8 cellular contexts compared by ENCODE assay signal in the genomic region with DNA sequence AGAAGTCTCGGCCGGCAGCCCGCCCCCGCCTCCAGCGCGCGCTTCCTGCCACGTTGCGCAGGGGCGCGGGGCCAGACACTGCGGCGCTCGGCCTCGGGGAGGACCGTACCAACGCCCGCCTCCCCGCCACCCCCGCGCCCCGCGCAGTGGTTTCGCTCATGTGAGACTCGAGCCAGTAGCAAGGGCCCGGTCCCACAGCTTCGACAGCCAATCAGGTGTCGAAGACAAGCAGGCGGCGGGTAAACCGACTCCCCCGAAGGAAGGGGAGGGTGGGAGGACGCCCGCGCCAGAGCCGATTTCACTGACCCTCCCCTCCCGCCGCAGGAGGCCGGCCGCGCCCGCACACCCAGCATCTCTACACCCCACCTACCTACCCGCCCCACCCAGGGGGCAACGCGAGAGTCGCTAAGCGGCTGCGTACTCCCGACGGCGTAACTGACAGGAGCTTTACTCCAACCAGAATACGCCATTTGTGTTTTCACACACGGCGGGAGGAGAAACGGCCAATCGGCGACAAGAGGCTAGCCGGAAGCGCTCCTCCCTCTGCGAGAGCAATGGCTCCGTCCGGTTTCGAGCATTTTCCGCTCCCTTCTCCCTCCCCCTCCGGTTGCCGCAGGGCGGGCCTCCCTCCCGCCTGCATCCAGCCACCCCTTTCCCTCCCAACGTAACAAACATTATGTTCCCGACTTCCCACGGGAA. TPM values are rescaled to one million over a fixed set of nuclear protein-coding genes. Genes with fewer than 3 reads are reported as not detected.
DNase-seq lines count a peak whose midpoint lies in the region; ATAC-seq, FAIRE-seq and TF ChIP-seq lines count a peak whose summit lies in the region.

No MANE protein-coding gene starts in this region.

- FAIRE-seq in urothelium cell line (lab: Jason Lieb, UNC), result peak; percentile 48

- TF ChIP-seq CTCF in ascending aorta (IDR thresholded peaks at IDR 0.05), result no peak
- no peak for TF ChIP-seq CTCF in psoas muscle (IDR thresholded peaks at IDR 0.05)

- H3K27me3 ChIP-seq in ascending aorta (no peaks in the 10 kb centered on the region), right cardiac atrium (ENCODE audit: control insufficient read depth, insufficient read depth) (no peaks in the 10 kb centered on the region), psoas muscle (ENCODE audit: insufficient read depth in 3 of 3, low read length in 2 of 3) (no peaks in the 10 kb centered on the region)

- no peaks in the 10 kb centered on the region for H3K9me3 Mint-ChIP-seq in T-helper 2 cell treated with Interferon-gamma antibody and Interleukin-4, amounts not matched to agents 5 μg/mL and 100 μg/mL, for 36 hours

- peak overlapping the region; percentile 99 for H3K27ac Mint-ChIP-seq in T-helper 2 cell treated with Interferon-gamma antibody and Interleukin-4, amounts not matched to agents 5 μg/mL and 100 μg/mL, for 36 hours

- H3K4me3 ChIP-seq in ascending aorta, result peak overlapping the region; percentile 81 to 89
- peak overlapping the region; percentile 68 for H3K4me3 ChIP-seq in right cardiac atrium (ENCODE audit: low read length)
- peak overlapping the region; percentile 96 for H3K4me3 ChIP-seq in psoas muscle

- H3K36me3 ChIP-seq in ascending aorta, result peaks cover 8 to 12% of the 10 kb centered on the region in 2 donors
- peaks cover 3 to 25% of the 10 kb centered on the region in 2 donors for H3K36me3 ChIP-seq in psoas muscle (ENCODE audit: insufficient read depth in 1 of 2, low read depth in 1 of 2)

- ATAC-seq in GM18502 (IDR thresholded peaks at IDR 0.05; ENCODE audit: poor library complexity, unreplicated experiment) (peak; percentile 73), HG02970 (IDR thresholded peaks at IDR 0.05; ENCODE audit: low FRiP score, unreplicated experiment) (peak; percentile 58), right cardiac atrium (peak; percentile 93), psoas muscle (peak; percentile 80 to 85 (median 82))

- H3K27ac ChIP-seq in ascending aorta (peak overlapping the region; percentile 100), right cardiac atrium (ENCODE audit: low read length) (peak overlapping the region; percentile 86), psoas muscle (peak overlapping the region; percentile 100)

- peak overlapping the region; percentile 98 for H3K4me3 Mint-ChIP-seq in T-helper 2 cell treated with Interferon-gamma antibody and Interleukin-4, amounts not matched to agents 5 μg/mL and 100 μg/mL, for 36 hours

- H3K36me3 Mint-ChIP-seq in T-helper 2 cell treated with Interferon-gamma antibody and Interleukin-4, amounts not matched to agents 5 μg/mL and 100 μg/mL, for 36 hours (ENCODE audit: low read depth), result peaks cover 52% of the 10 kb centered on the region

- H3K4me1 ChIP-seq in ascending aorta (peaks cover 11 to 54% of the 10 kb centered on the region in 2 donors), right cardiac atrium (ENCODE audit: control insufficient read depth, insufficient read depth, low read length) (no peaks in the 10 kb centered on the region), psoas muscle (peaks cover 64% of the 10 kb centered on the region)

- H3K27me3 Mint-ChIP-seq in T-helper 2 cell treated with Interferon-gamma antibody and Interleukin-4, amounts not matched to agents 5 μg/mL and 100 μg/mL, for 36 hours (ENCODE audit: low read depth), result no peaks in the 10 kb centered on the region

- intact Hi-C loops in ascending aorta (cut with DNase I), result loop anchor here (1.0 to 10.0 kb wide), 3 partner anchors 33 to 616 kb away; partner anchors contain the start of genes IL17RC and THUMPD3
- intact Hi-C loops in right cardiac atrium (cut with DNase I), result loop anchor here in 1 of 4 donors (5.0 kb wide), 1 partner anchor 36 kb away; no protein-coding TSS in a partner anchor
- intact Hi-C loops in psoas muscle (cut with DNase I), result loop anchor here in 1 of 2 donors (2.0 to 5.0 kb wide), 2 partner anchors 26 to 34 kb away; partner anchors contain the start of gene THUMPD3

- under 1% methylated on average over 71 of the region's 71 CpGs for WGBS in right cardiac atrium
- WGBS in psoas muscle, 3 donors, result 0 to 1% (median 1%) methylated on average over 60 to 71 of the region's 71 CpGs

- peaks cover 47% of the 10 kb centered on the region for H3K4me1 Mint-ChIP-seq in T-helper 2 cell treated with Interferon-gamma antibody and Interleukin-4, amounts not matched to agents 5 μg/mL and 100 μg/mL, for 36 hours (ENCODE audit: low read depth)

- DNase-seq in NCI-H187 treated with DMSO at 0.1 percent for 48 hours (lab: John Stamatoyannopoulos, UW), result peak; percentile 81
- peak; percentile 98 for DNase-seq in T-helper 2 cell treated with Interferon-gamma antibody and Interleukin-4, amounts not matched to agents 5 μg/mL and 100 μg/mL, for 36 hours (ENCODE audit: low spot score)
- DNase-seq in ascending aorta (ENCODE audit: low spot score in 2 of 2), result peak; percentile 97 to 99
- DNase-seq in right cardiac atrium, result peak; percentile 98 to 99 (median 99)
- peak; percentile 99 for DNase-seq in psoas muscle
- peak; percentile 93 for DNase-seq in urothelium cell line (ENCODE audit: low spot score)

- no peaks in the 10 kb centered on the region for H3K9me3 ChIP-seq in ascending aorta
- H3K9me3 ChIP-seq in right cardiac atrium (ENCODE audit: control insufficient read depth, low read length), result no peaks in the 10 kb centered on the region
- H3K9me3 ChIP-seq in psoas muscle, result no peaks in the 10 kb centered on the region

RNA-seq across cellular contexts. Expression of gene SETD5, which starts 0.6 kb away (rescaled TPM):
- total RNA-seq in ascending aorta (239 TPM), right cardiac atrium (10 to 100 TPM; 64.4 to 73.6 (median 65.0) TPM), psoas muscle (10 to 100 TPM; 58.3 to 69.3 (median 66.6) TPM)
- polyA plus RNA-seq in right cardiac atrium (29.4 TPM), psoas muscle (10 to 100 TPM; 12.8 to 34.8 (median 19.7) TPM)

RNA-seq across cellular contexts. Expression of gene THUMPD3, which starts 33.9 kb away (rescaled TPM):
- total RNA-seq in ascending aorta (24.4 TPM), right cardiac atrium (10 to 100 TPM; 43.9 to 46.6 (median 46.2) TPM), psoas muscle (10 to 100 TPM; 40.0 to 57.7 (median 52.9) TPM)
- polyA plus RNA-seq in right cardiac atrium (29.0 TPM), psoas muscle (10 to 100 TPM; 42.8 to 70.5 (median 59.0) TPM)

Comparison
In these comparisons a context has a peak if more than half of its experiments do, and no peak if none do; other contexts are left out.
1. Peak in every context shown above with its lines: DNase-seq, ATAC-seq, H3K4me3 ChIP-seq and H3K27ac ChIP-seq.